ENCODE assay signal across 23 cellular contexts in the genomic region with DNA sequence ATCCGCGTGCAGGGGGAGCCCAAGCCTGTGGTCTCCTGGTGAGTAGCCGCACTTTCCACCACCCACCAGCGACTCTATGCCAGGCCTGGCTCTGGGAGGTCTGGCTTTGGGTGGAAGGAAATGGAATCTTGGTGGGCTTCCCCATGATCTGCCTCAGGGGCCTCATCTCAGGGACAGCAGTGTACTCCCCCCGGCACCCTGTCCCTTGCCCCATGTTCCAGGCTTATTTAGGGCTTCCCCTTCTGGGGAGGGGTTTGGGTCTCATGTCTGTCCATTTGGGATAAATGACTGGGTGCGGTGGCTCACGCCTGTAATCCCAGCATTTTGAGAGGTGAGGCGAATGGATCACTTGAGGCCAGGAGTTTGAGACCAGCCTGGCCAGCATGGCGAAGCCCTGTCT. TPM values are rescaled to one million over a fixed set of nuclear protein-coding genes. Genes with fewer than 3 reads are reported as not detected.
"Had no signal": no experiment of that assay in that cellular context is flagged by ENCODE, and none has a peak within 500 bp of the region (broad histone marks: within the 10 kb centered on the region; RNA-seq: fewer than 3 reads in every experiment).

No MANE protein-coding gene starts in this region.

- H3K27me3 ChIP-seq: cardiac muscle cell, foreskin keratinocyte, SJSA1, testis had no signal

- H3K36me3 ChIP-seq: SJSA1 had no signal

- H3K27ac ChIP-seq: foreskin keratinocyte, SJSA1, skin epidermis, testis, VCaP had no signal

- H3K9me3 ChIP-seq: SJSA1, testis had no signal

- DNase-seq: activated CD4-positive, alpha-beta T cell treated with anti-CD3 and anti-CD28 coated beads for 1 hour; activated CD4-positive, alpha-beta T cell treated with anti-CD3 and anti-CD28 coated beads, Interleukin-2, amount 50 U/mL, for 4 hours; activated naive CD8-positive, alpha-beta T cell treated with anti-CD3 and anti-CD28 coated beads for 36 hours; activated T-cell treated with anti-CD3 and anti-CD28 coated beads for 4 hours; amniotic stem cell; dorsolateral prefrontal cortex; foreskin keratinocyte; head of caudate nucleus; immature natural killer cell; kidney glomerular epithelial cell; mesendoderm; naive thymus-derived CD8-positive, alpha-beta T cell; stimulated activated CD4-positive, alpha-beta T cell treated with anti-CD3 and anti-CD28 coated beads, Interleukin-2, amount 100 ng/mL, for 48 hours; stimulated activated naive CD8-positive, alpha-beta T cell treated with anti-CD3 and anti-CD28 coated beads, Interleukin-15, amount 100 ng/mL, for 72 hours; testis had no signal

- ATAC-seq: foreskin keratinocyte; naive thymus-derived CD8-positive, alpha-beta T cell; right cardiac atrium; stimulated activated naive CD8-positive, alpha-beta T cell treated with anti-CD3 and anti-CD28 coated beads, Interleukin-15, amount 100 ng/mL, for 72 hours had no signal

- H3K4me3 ChIP-seq: cardiac muscle cell, dorsolateral prefrontal cortex, SJSA1, skin epidermis, testis had no signal

RNA-seq across cellular contexts. Expression of gene SPEG, which starts 27.7 kb away (rescaled TPM):
- polyA plus RNA-seq: immature natural killer cell had no signal

RNA-seq across cellular contexts. Expression of gene DES, which starts 44.2 kb away (rescaled TPM):
- total RNA-seq: activated T-helper 1 cell treated with anti-CD3 and anti-CD28 coated beads, Interleukin-12 subunit alpha, Interleukin-12 subunit beta, Interleukin-2, Interleukin-4 antibody, amounts not matched to agents 30 ng/mL and 10 ng/mL and 1 ng/mL, durations not matched to agents 14 hours and 24 hours and 36 hours; foreskin keratinocyte; naive thymus-derived CD8-positive, alpha-beta T cell had no signal
- polyA plus RNA-seq: immature natural killer cell; naive thymus-derived CD8-positive, alpha-beta T cell had no signal

RNA-seq across cellular contexts. Expression of gene ASIC4, which starts 51.9 kb away (rescaled TPM):
- total RNA-seq: activated naive CD8-positive, alpha-beta T cell treated with anti-CD3 and anti-CD28 coated beads for 36 hours; foreskin keratinocyte; mucosa of gallbladder; SJSA1 had no signal
- polyA plus RNA-seq: fibroblast of lung; foreskin keratinocyte; immature natural killer cell; naive thymus-derived CD8-positive, alpha-beta T cell had no signal
